In the genomic region with DNA sequence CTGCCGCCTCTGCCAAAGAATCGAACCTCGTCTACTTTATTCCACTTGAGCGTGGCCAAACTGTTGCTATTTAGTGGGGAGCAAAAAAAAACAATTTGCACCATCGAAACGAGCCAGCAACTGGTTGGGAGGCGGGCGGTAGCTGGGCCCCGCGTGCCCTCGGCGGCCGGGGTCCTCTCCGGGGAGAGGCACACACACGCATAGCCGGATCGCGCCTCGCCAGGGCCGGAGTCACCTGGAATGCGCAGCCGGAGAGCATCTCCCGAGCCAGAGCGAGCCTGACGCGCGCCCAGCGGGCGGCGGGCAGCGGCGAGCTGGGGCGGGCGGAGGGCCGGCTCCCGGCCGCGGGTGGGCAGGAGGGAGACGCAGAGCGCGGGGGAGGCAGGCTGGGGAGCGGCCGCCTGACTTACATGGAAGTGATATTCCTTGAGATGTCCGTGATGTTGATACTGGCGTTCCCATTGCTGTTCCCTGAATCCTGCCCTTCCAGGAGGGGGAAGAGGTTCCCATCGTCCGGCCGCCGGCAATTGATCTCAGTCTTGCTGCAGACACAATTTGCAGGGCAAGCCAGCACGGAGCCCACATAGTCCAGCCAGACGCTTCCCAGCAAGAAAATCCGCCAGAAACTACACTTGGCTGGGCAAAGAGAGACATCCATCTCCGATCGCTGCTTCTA, we compare ENCODE assay signal across 9 cellular contexts.
DNase-seq lines count a peak whose midpoint lies in the region; ATAC-seq lines count a peak whose summit lies in the region.
"Had no signal": no experiment of that assay in that cellular context is flagged by ENCODE, and none has a peak within 500 bp of the region (broad histone marks: within the 10 kb centered on the region; RNA-seq: fewer than 3 reads in every experiment).

No MANE protein-coding gene starts in this region.

- H3K4me1 Mint-ChIP-seq in stimulated activated naive CD8-positive, alpha-beta T cell treated with anti-CD3 and anti-CD28 coated beads, Interleukin-15, Interleukin-2, amounts not matched to agents 100 ng/mL and 50 ng/mL, for 24 hours (ENCODE audit: low read depth), result peaks cover 29% of the 10 kb centered on the region
- H3K4me1 Mint-ChIP-seq in stimulated activated naive B cell treated with anti-CD40 and anti-IgM and Interleukin-4, amounts not matched to agents 10 μg/mL and 1 μg/mL and 100 μg/mL, for 72 hours, result peaks cover 14 to 36% of the 10 kb centered on the region in 2 donors

- DNase-seq in NCI-H2227 (lab: John Stamatoyannopoulos, UW; ENCODE audit: unreplicated experiment), result peak; percentile 24
- no peak for DNase-seq in NCI-H2227 treated with DMSO at 0.1 percent for 48 hours (lab: John Stamatoyannopoulos, UW)
- peak; percentile 13 for DNase-seq in amniotic stem cell (lab: John Stamatoyannopoulos, UW)
- DNase-seq in stimulated activated naive B cell treated with anti-CD40 and anti-IgM and Interleukin-4, amounts not matched to agents 10 μg/mL and 1 μg/mL and 100 μg/mL, for 72 hours, result no peak

- H3K9me3 Mint-ChIP-seq in stimulated activated naive CD8-positive, alpha-beta T cell treated with anti-CD3 and anti-CD28 coated beads, Interleukin-15, Interleukin-2, amounts not matched to agents 100 ng/mL and 50 ng/mL, for 24 hours, result no peaks in the 10 kb centered on the region
- H3K9me3 Mint-ChIP-seq in stimulated activated naive B cell treated with anti-CD40 and anti-IgM and Interleukin-4, amounts not matched to agents 10 μg/mL and 1 μg/mL and 100 μg/mL, for 72 hours, result no peaks in the 10 kb centered on the region

- H3K9me3 ChIP-seq in iPS-18c (ENCODE audit: control insufficient read depth, insufficient read depth, low read length), result no peaks in the 10 kb centered on the region

- no peaks in the 10 kb centered on the region for H3K36me3 Mint-ChIP-seq in stimulated activated naive CD8-positive, alpha-beta T cell treated with anti-CD3 and anti-CD28 coated beads, Interleukin-15, Interleukin-2, amounts not matched to agents 100 ng/mL and 50 ng/mL, for 24 hours (ENCODE audit: low read depth)
- H3K36me3 Mint-ChIP-seq in stimulated activated naive B cell treated with anti-CD40 and anti-IgM and Interleukin-4, amounts not matched to agents 10 μg/mL and 1 μg/mL and 100 μg/mL, for 72 hours, result no peaks in the 10 kb centered on the region

- H3K4me3 ChIP-seq in iPS-18c (ENCODE audit: insufficient read depth, low read depth, low read length), result peak overlapping the region; percentile 64
- H3K4me3 ChIP-seq: SK-N-MC had no signal

- no peak overlapping the region for H3K27ac Mint-ChIP-seq in stimulated activated naive CD8-positive, alpha-beta T cell treated with anti-CD3 and anti-CD28 coated beads, Interleukin-15, Interleukin-2, amounts not matched to agents 100 ng/mL and 50 ng/mL, for 24 hours
- H3K27ac Mint-ChIP-seq in stimulated activated naive B cell treated with anti-CD40 and anti-IgM and Interleukin-4, amounts not matched to agents 10 μg/mL and 1 μg/mL and 100 μg/mL, for 72 hours, result no peak overlapping the region

- peaks cover 61% of the 10 kb centered on the region for H3K27me3 Mint-ChIP-seq in stimulated activated naive CD8-positive, alpha-beta T cell treated with anti-CD3 and anti-CD28 coated beads, Interleukin-15, Interleukin-2, amounts not matched to agents 100 ng/mL and 50 ng/mL, for 24 hours
- peaks cover 66 to 84% of the 10 kb centered on the region in 2 donors for H3K27me3 Mint-ChIP-seq in stimulated activated naive B cell treated with anti-CD40 and anti-IgM and Interleukin-4, amounts not matched to agents 10 μg/mL and 1 μg/mL and 100 μg/mL, for 72 hours

- H3K4me3 Mint-ChIP-seq in stimulated activated naive CD8-positive, alpha-beta T cell treated with anti-CD3 and anti-CD28 coated beads, Interleukin-15, Interleukin-2, amounts not matched to agents 100 ng/mL and 50 ng/mL, for 24 hours, result peak overlapping the region; percentile 43
- peak overlapping the region in 1 of 2 donors; percentile 39 for H3K4me3 Mint-ChIP-seq in stimulated activated naive B cell treated with anti-CD40 and anti-IgM and Interleukin-4, amounts not matched to agents 10 μg/mL and 1 μg/mL and 100 μg/mL, for 72 hours

- ATAC-seq in HG02973 (IDR thresholded peaks at IDR 0.05; ENCODE audit: unreplicated experiment) (no peak), GM21786 (IDR thresholded peaks at IDR 0.05; ENCODE audit: unreplicated experiment) (no peak)
- ATAC-seq in stimulated activated naive B cell treated with anti-CD40 and anti-IgM and Interleukin-4, amounts not matched to agents 10 μg/mL and 1 μg/mL and 100 μg/mL, for 72 hours (replicated peaks), result no peak

Comparison
In these comparisons a context has a peak if more than half of its experiments do, and no peak if none do; other contexts are left out.
1. DNase-seq: peak in NCI-H2227 (single experiment) and amniotic stem cell (single experiment); none in NCI-H2227 treated with DMSO at 0.1 percent for 48 hours (single experiment) and stimulated activated naive B cell treated with anti-CD40 and anti-IgM and Interleukin-4, amounts not matched to agents 10 μg/mL and 1 μg/mL and 100 μg/mL, for 72 hours (single experiment).